In the genomic region with DNA sequence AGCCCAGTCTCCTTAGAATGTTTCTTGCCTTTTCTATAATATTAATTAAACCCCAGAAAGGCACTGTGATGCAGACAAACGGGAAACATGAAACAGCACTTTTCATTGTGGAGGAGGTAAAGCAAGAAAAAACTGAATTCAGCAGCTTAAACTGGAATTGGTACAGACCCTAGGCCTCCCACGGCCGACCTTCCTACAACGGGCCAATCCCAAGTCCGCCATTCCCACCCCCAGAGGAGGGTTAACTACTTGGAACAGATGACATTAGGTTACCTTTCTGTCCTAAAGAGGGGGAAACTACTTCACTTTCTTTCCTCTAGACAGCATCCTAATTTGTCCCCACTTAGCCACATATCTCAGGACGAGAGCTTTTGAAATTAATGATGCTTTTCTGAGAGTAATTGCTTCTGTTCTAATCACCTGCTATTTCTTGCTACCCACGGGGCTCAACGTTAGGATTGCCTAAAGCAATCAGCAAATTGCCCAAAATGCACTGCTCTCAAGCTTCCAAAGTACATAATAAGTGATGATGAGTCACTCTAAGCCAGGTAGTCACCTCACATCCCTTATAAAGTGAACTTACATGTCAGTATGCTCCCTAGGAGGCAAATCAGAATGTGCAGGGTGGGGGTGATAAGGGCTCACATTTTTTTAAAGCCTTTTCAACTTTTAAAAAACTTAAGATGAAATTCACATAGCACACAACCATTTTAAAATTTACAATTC, we compare ENCODE assay signal across 27 cellular contexts. TPM values are rescaled to one million over a fixed set of nuclear protein-coding genes. Genes with fewer than 3 reads are reported as not detected.
DNase-seq lines count a peak whose midpoint lies in the region; ATAC-seq, FAIRE-seq and TF ChIP-seq lines count a peak whose summit lies in the region.
"Had no signal": no experiment of that assay in that cellular context is flagged by ENCODE, and none has a peak within 500 bp of the region (broad histone marks: within the 10 kb centered on the region; RNA-seq: fewer than 3 reads in every experiment).

No MANE protein-coding gene starts in this region.

- H3K27ac ChIP-seq in GM23338 (ENCODE audit: low read depth) (no peak overlapping the region), K562 (ENCODE audit: extremely low read depth, low read depth, low read length) (no peak overlapping the region), HepG2 (ENCODE audit: extremely low read length, insufficient read depth, low read length) (no peak overlapping the region)
- H3K27ac ChIP-seq: brain microvascular endothelial cell, colonic mucosa, GM23248, KMS-11 had no signal

- 0% methylated on average over 8 of the region's 8 CpGs for WGBS in K562 (ENCODE audit: insufficient coverage, low coverage, missing lambda C conversion rate)
- 0% methylated on average over 8 of the region's 8 CpGs for WGBS in HepG2 (ENCODE audit: low lambda C conversion rate)

- H3K9me3 Mint-ChIP-seq in GM23338 (peaks cover 5% of the 10 kb centered on the region; the same call in 1 of the 3 replicates), progenitor cell of endocrine pancreas (ENCODE audit: low read depth) (no peaks in the 10 kb centered on the region)
- H3K9me3 Mint-ChIP-seq in activated T-helper 17 cell treated with anti-CD3 and anti-CD28 coated beads, Interleukin-2, amount 50 U/mL, for 72 hours, result peaks cover 8% of the 10 kb centered on the region
- H3K9me3 Mint-ChIP-seq: activated naive CD4-positive, alpha-beta T cell treated with anti-CD3 and anti-CD28 coated beads for 36 hours; activated T-cell treated with anti-CD3 and anti-CD28 coated beads, Interleukin-2, amount 50 U/mL, for 4 hours; neural crest cell; stimulated activated naive CD8-positive, alpha-beta T cell treated with anti-CD3 and anti-CD28 coated beads, Interleukin-15, Interleukin-2, amounts not matched to agents 100 ng/mL and 50 ng/mL, for 24 hours; T-helper 2 cell treated with Interferon-gamma antibody and Interleukin-4, amounts not matched to agents 5 μg/mL and 100 μg/mL, for 36 hours had no signal

- H3K27me3 Mint-ChIP-seq in GM23338 (ENCODE audit: insufficient read depth, low read depth, poor library complexity) (peaks cover 2% of the 10 kb centered on the region), progenitor cell of endocrine pancreas (peaks cover 3% of the 10 kb centered on the region)
- peaks cover 18% of the 10 kb centered on the region for H3K27me3 Mint-ChIP-seq in activated T-helper 17 cell treated with anti-CD3 and anti-CD28 coated beads, Interleukin-2, amount 50 U/mL, for 72 hours

- H3K27ac Mint-ChIP-seq in GM23338, result no peak overlapping the region
- H3K27ac Mint-ChIP-seq in activated T-helper 17 cell treated with anti-CD3 and anti-CD28 coated beads, Interleukin-2, amount 50 U/mL, for 72 hours, result no peak overlapping the region
- no peak overlapping the region for H3K27ac Mint-ChIP-seq in progenitor cell of endocrine pancreas
- H3K27ac Mint-ChIP-seq: activated naive CD4-positive, alpha-beta T cell treated with anti-CD3 and anti-CD28 coated beads for 36 hours; CD4-positive, alpha-beta T cell; stimulated activated naive CD8-positive, alpha-beta T cell treated with anti-CD3 and anti-CD28 coated beads, Interleukin-15, Interleukin-2, amounts not matched to agents 100 ng/mL and 50 ng/mL, for 24 hours; T-helper 2 cell treated with Interferon-gamma antibody and Interleukin-4, amounts not matched to agents 5 μg/mL and 100 μg/mL, for 36 hours had no signal

- CTCF ChIA-PET in K562 (lab: Yijun Ruan, JAX; ENCODE audit: low intra/inter-chr PET ratio), result no interaction called here
- CTCF ChIA-PET in HepG2 (lab: Yijun Ruan, JAX; ENCODE audit: low intra/inter-chr PET ratio, low total read pairs), result no interaction called here

- no peaks in the 10 kb centered on the region for H3F3A ChIP-seq in GM23338 (replicated peaks; ENCODE audit: low read depth)

- H3K4me3 Mint-ChIP-seq in GM23338 (no peak overlapping the region), progenitor cell of endocrine pancreas (ENCODE audit: low read depth) (no peak overlapping the region)
- no peak overlapping the region for H3K4me3 Mint-ChIP-seq in activated T-helper 17 cell treated with anti-CD3 and anti-CD28 coated beads, Interleukin-2, amount 50 U/mL, for 72 hours
- H3K4me3 Mint-ChIP-seq: activated naive CD4-positive, alpha-beta T cell treated with anti-CD3 and anti-CD28 coated beads for 36 hours; activated T-cell treated with anti-CD3 and anti-CD28 coated beads, Interleukin-2, amount 50 U/mL, for 4 hours; CD4-positive, alpha-beta T cell; neural crest cell; stimulated activated naive CD8-positive, alpha-beta T cell treated with anti-CD3 and anti-CD28 coated beads, Interleukin-15, Interleukin-2, amounts not matched to agents 100 ng/mL and 50 ng/mL, for 24 hours; T-helper 2 cell treated with Interferon-gamma antibody and Interleukin-4, amounts not matched to agents 5 μg/mL and 100 μg/mL, for 36 hours had no signal

- H3K4me2 ChIP-seq in GM23338 (no peak overlapping the region), K562 (ENCODE audit: insufficient read depth, low read length) (no peak overlapping the region), HepG2 (ENCODE audit: low read depth, low read length) (no peak overlapping the region)
- H3K4me2 ChIP-seq: KMS-11 had no signal

- no peaks in the 10 kb centered on the region for H3K27me3 ChIP-seq in GM23338 (ENCODE audit: insufficient read depth)
- H3K27me3 ChIP-seq in K562 (ENCODE audit: control insufficient read depth in 2 of 2, insufficient read depth in 2 of 2, low read length in 2 of 2), result peaks cover 0 to 3% of the 10 kb centered on the region in 2 experiments; a peak in 3 of 5 replicates
- no peaks in the 10 kb centered on the region; a peak in 1 of 5 replicates for H3K27me3 ChIP-seq in HepG2 (ENCODE audit: control insufficient read depth in 1 of 2, insufficient read depth in 2 of 2, low read length in 2 of 2)
- H3K27me3 ChIP-seq: brain microvascular endothelial cell, colonic mucosa had no signal

- H3K4me1 Mint-ChIP-seq in GM23338, result no peaks in the 10 kb centered on the region
- no peaks in the 10 kb centered on the region for H3K4me1 Mint-ChIP-seq in activated T-helper 17 cell treated with anti-CD3 and anti-CD28 coated beads, Interleukin-2, amount 50 U/mL, for 72 hours
- no peaks in the 10 kb centered on the region for H3K4me1 Mint-ChIP-seq in progenitor cell of endocrine pancreas (ENCODE audit: low read depth)
- H3K4me1 Mint-ChIP-seq: neural crest cell had no signal

- FAIRE-seq in K562 (lab: Jason Lieb, UNC) (no peak), HepG2 (lab: Jason Lieb, UNC) (no peak)
- FAIRE-seq: frontal cortex, kidney had no signal

- TF ChIP-seq POLR2A in K562 (conservative IDR thresholded peaks at IDR 0.05) (no peak), HepG2 (IDR thresholded peaks at IDR 0.05; ENCODE audit: insufficient read depth in 1 of 2, low read depth in 2 of 2, low read length in 2 of 2) (no peak)

- 0 out of 2 replicates have a peak, but pooled peaks cover 4% of the 10 kb centered on the region for H3K36me3 ChIP-seq in GM23338 (ENCODE audit: insufficient read depth)
- no peaks in the 10 kb centered on the region for H3K36me3 ChIP-seq in K562 (ENCODE audit: control insufficient read depth, insufficient read depth, low read length)
- H3K36me3 ChIP-seq in HepG2 (replicated peaks in 1 of 2; ENCODE audit: control insufficient read depth in 1 of 2, insufficient read depth in 2 of 2, low read length in 2 of 2), result no peaks in the 10 kb centered on the region
- H3K36me3 ChIP-seq: brain microvascular endothelial cell, colonic mucosa had no signal

- no peak for TF ChIP-seq RAD21 in K562 (CRISPR knock-in tag; conservative IDR thresholded peaks at IDR 0.05 in 1 of 2, IDR thresholded peaks at IDR 0.05 in 1 of 2)
- TF ChIP-seq RAD21 in HepG2 (CRISPR knock-in tag; IDR thresholded peaks at IDR 0.05), result no peak

- H3K79me2 ChIP-seq in GM23338 (replicated peaks; ENCODE audit: insufficient read depth) (no peaks in the 10 kb centered on the region), K562 (ENCODE audit: control insufficient read depth, insufficient read depth, low read length) (no peaks in the 10 kb centered on the region), HepG2 (ENCODE audit: insufficient read depth, low read length) (no peaks in the 10 kb centered on the region)

- POLR2A ChIA-PET in K562 (lab: Yijun Ruan, JAX) (interaction anchor here (1.4 kb wide), 1 partner anchor 10 kb away, joined by 4 read pairs; no protein-coding TSS in a partner anchor), HepG2 (lab: Yijun Ruan, JAX) (no interaction called here)

- TF ChIP-seq CTCF in GM23338 (conservative IDR thresholded peaks at IDR 0.05; ENCODE audit: low read depth in 2 of 2), result no peak
- TF ChIP-seq CTCF in K562 (IDR thresholded peaks at IDR 0.05 in 2 of 3, conservative IDR thresholded peaks at IDR 0.05 in 1 of 3; ENCODE audit: insufficient read depth in 2 of 3, low read depth in 1 of 3, low read length in 3 of 3), result no peak
- no peak for TF ChIP-seq CTCF in HepG2 (CRISPR knock-in tag; IDR thresholded peaks at IDR 0.05)
- TF ChIP-seq CTCF in progenitor cell of endocrine pancreas (IDR thresholded peaks at IDR 0.05; ENCODE audit: unreplicated experiment), result no peak

- peaks cover 10% of the 10 kb centered on the region; the same call in 1 of the 3 replicates for H3K36me3 Mint-ChIP-seq in GM23338 (ENCODE audit: low read depth)
- no peaks in the 10 kb centered on the region for H3K36me3 Mint-ChIP-seq in activated T-helper 17 cell treated with anti-CD3 and anti-CD28 coated beads, Interleukin-2, amount 50 U/mL, for 72 hours (ENCODE audit: low read depth)
- no peaks in the 10 kb centered on the region for H3K36me3 Mint-ChIP-seq in progenitor cell of endocrine pancreas (ENCODE audit: insufficient read depth)

- in situ Hi-C loops in K562 (cut with MboI) (no loop called here), HepG2 (cut with HindIII; ENCODE audit: extremely low pct_ligation_motif_present, low pct_unique_long_range_greater_than_20kb) (no loop called here)

- no peaks in the 10 kb centered on the region for H3K4me1 ChIP-seq in GM23338 (ENCODE audit: insufficient read depth)
- H3K4me1 ChIP-seq in K562 (replicated peaks in 1 of 2; ENCODE audit: control insufficient read depth in 2 of 2, insufficient read depth in 2 of 2, low read length in 2 of 2), result no peaks in the 10 kb centered on the region
- no peaks in the 10 kb centered on the region for H3K4me1 ChIP-seq in HepG2 (ENCODE audit: insufficient read depth, low read length)
- H3K4me1 ChIP-seq: colonic mucosa had no signal

- ATAC-seq in GM23338 (no peak), K562 (no peak), HepG2 (peak; percentile 34; the same call in 1 of the 3 replicates), GM19324 (IDR thresholded peaks at IDR 0.05; ENCODE audit: low FRiP score, unreplicated experiment) (no peak)
- ATAC-seq in activated T-helper 17 cell treated with anti-CD3 and anti-CD28 coated beads, Interleukin-2, amount 50 U/mL, for 72 hours (replicated peaks), result no peak
- ATAC-seq: activated T-cell treated with anti-CD3 and anti-CD28 coated beads, Interleukin-2, amount 50 U/mL, for 4 hours; esophagus mucosa; sciatic nerve had no signal

- no peaks in the 10 kb centered on the region for H3K9me3 ChIP-seq in K562 (replicated peaks; ENCODE audit: control insufficient read depth, insufficient read depth, low read depth, low read length)
- no peaks in the 10 kb centered on the region for H3K9me3 ChIP-seq in HepG2 (ENCODE audit: low read length)
- H3K9me3 ChIP-seq: colonic mucosa had no signal

- BruUV-seq in K562 (replicated peaks; lab: Mats Ljungman, UMichigan) (no TSS peak), HepG2 (replicated peaks; lab: Mats Ljungman, UMichigan) (no TSS peak)

- H3K9me2 ChIP-seq in GM23338 (ENCODE audit: insufficient read depth), result peaks cover 7% of the 10 kb centered on the region; the same call in 1 of the 2 replicates

- no peaks in the 10 kb centered on the region for H3K9me1 ChIP-seq in K562 (ENCODE audit: control insufficient read depth, insufficient read depth, low read length)

- H2AFZ ChIP-seq in GM23338, result 0 out of 2 replicates have a peak overlapping the region, but pooled peaks have one; percentile 72
- no peak overlapping the region for H2AFZ ChIP-seq in K562 (ENCODE audit: low read depth, low read length)
- no peak overlapping the region for H2AFZ ChIP-seq in HepG2 (ENCODE audit: low read length)
- H2AFZ ChIP-seq: GM23248 had no signal

- H3K9ac ChIP-seq in K562 (ENCODE audit: insufficient read depth in 1 of 2, low read depth in 2 of 2, low read length in 2 of 2) (no peak overlapping the region), HepG2 (ENCODE audit: insufficient read depth, low read depth, low read length) (no peak overlapping the region)
- H3K9ac ChIP-seq: GM23248, KMS-11 had no signal

- TF ChIP-seq EP300 in K562 (IDR thresholded peaks at IDR 0.05; ENCODE audit: low read length) (no peak), HepG2 (IDR thresholded peaks at IDR 0.05; ENCODE audit: low read depth in 2 of 2, low read length in 2 of 2) (no peak), HepG2 (CRISPR knock-in tag; IDR thresholded peaks at IDR 0.05; ENCODE audit: borderline replicate concordance) (no peak)

- no peak overlapping the region for H3K4me3 ChIP-seq in GM23338
- no peak overlapping the region for H3K4me3 ChIP-seq in K562
- H3K4me3 ChIP-seq in HepG2 (replicated peaks in 1 of 3; ENCODE audit: insufficient read depth in 1 of 3, low read depth in 2 of 3, low read length in 3 of 3), result no peak overlapping the region
- H3K4me3 ChIP-seq: colonic mucosa, GM23248, lung had no signal

- no peak for DNase-seq in GM23338 (ENCODE audit: low spot score)
- peak; percentile 94 for DNase-seq in NCI-H1105 treated with DMSO at 0.1 percent for 48 hours (lab: John Stamatoyannopoulos, UW)
- no peak for DNase-seq in K562 (ENCODE audit: extremely low read depth in 1 of 4, low spot score in 3 of 4)
- no peak for DNase-seq in HepG2 (ENCODE audit: low spot score)
- DNase-seq in progenitor cell of endocrine pancreas (ENCODE audit: low spot score, unreplicated experiment), result no peak
- DNase-seq: activated CD4-positive, alpha-beta T cell treated with anti-CD3 and anti-CD28 coated beads for 4 hours; activated naive CD4-positive, alpha-beta T cell treated with anti-CD3 and anti-CD28 coated beads for 36 hours; activated T-cell treated with anti-CD3 and anti-CD28 coated beads, Interleukin-2, amount 50 U/mL, for 4 hours; brain microvascular endothelial cell; CD4-positive, alpha-beta T cell; colonic mucosa; effector memory CD4-positive, alpha-beta T cell; GDM1; GM23248; kidney; NCI-H2029; NCI-H510A treated with DMSO at 0.1 percent for 48 hours had no signal

- H4K20me1 ChIP-seq in GM23338 (replicated peaks; ENCODE audit: insufficient read depth) (no peaks in the 10 kb centered on the region), K562 (replicated peaks; ENCODE audit: control insufficient read depth, insufficient read depth, low read length) (no peaks in the 10 kb centered on the region), HepG2 (ENCODE audit: insufficient read depth, low read length) (no peaks in the 10 kb centered on the region)

- intact Hi-C loops in K562 (cut with micrococcal nuclease), result no loop called here
- intact Hi-C loops in HepG2 (cut with micrococcal nuclease; ENCODE audit: unreplicated experiment), result no loop called here

RNA-seq across cellular contexts. Expression of gene LSM5, which starts 36.7 kb away (rescaled TPM):
- total RNA-seq in GM23338 (2014; rRNA removed; shearing (Covaris generic)), result 56.6 and 59.5 TPM in 2 replicates
- polyA plus RNA-seq in GM23338 (2016; fragmentation: Nextera tagmentation; extraction: Ambion mirVana) (469 and 513 TPM in 2 replicates), K562 (2011; rRNA removed) (79.9 and 153 TPM in 2 replicates), K562 (2014; fragmentation: Illumina TruSeq; extraction: Trizol) (202 and 243 TPM in 2 replicates), K562 (2014; fragmentation: Nextera tagmentation; extraction: Ambion mirVana) (100 to 1,000 TPM; 513 to 620 TPM), K562 (2014; rRNA removed) (165 and 186 TPM in 2 replicates), HepG2 (2011; rRNA removed) (20.9 and 30.3 TPM in 2 replicates)
- 16.0 and 52.2 TPM in 2 replicates for total RNA-seq in K562 (2011; cell fraction: chromatin; rRNA removed; ENCODE audit: low replicate concordance)
- total RNA-seq in K562 (2011; cell fraction: nucleolus; rRNA removed), result 18.8 and 22.8 TPM in 2 replicates
- total RNA-seq in K562 (2011; cell fraction: nucleoplasm; rRNA removed), result 52.5 and 85.3 TPM in 2 replicates
- total RNA-seq in K562 (2014; rRNA removed) (36.3 and 45.8 TPM in 2 replicates), K562 (2014; rRNA removed; fragmentation: Illumina TruSeq; extraction: Trizol) (232 and 260 TPM in 2 replicates), K562 (2015; rRNA removed; fragmentation: Illumina TruSeq; extraction: Trizol) (92.9 and 111 TPM in 2 replicates), K562 (2021) (124 and 142 TPM in 2 replicates), HepG2 (2016; rRNA removed; fragmentation: Illumina TruSeq; extraction: Trizol) (183 and 263 TPM in 2 replicates), progenitor cell of endocrine pancreas (76.9 and 78.1 TPM in 2 replicates)
- 7.1 and 54.4 TPM in 2 replicates for polyA plus RNA-seq in K562 (2011; cell fraction: cytosol; rRNA removed)
- polyA plus RNA-seq in K562 (2011; cell fraction: nucleus; rRNA removed), result 25.4 and 34.2 TPM in 2 replicates
- 136 and 164 TPM in 2 replicates for polyA plus RNA-seq in K562 (2012)
- 45.4 and 47.6 TPM in 2 replicates for polyA minus RNA-seq in K562 (2011; rRNA and poly(A)+ RNA removed)
- 11.6 and 15.8 TPM in 2 replicates for polyA minus RNA-seq in K562 (2011; cell fraction: cytosol; rRNA and poly(A)+ RNA removed)
- 24.8 and 33.9 TPM in 2 replicates for polyA minus RNA-seq in K562 (2011; cell fraction: nucleus; rRNA and poly(A)+ RNA removed)
- 108 and 122 TPM in 2 replicates for total RNA-seq in HepG2 (2016; cell fraction: cytosol; rRNA removed; fragmentation: Illumina TruSeq; extraction: Trizol; ENCODE audit: low read depth)
- total RNA-seq in HepG2 (2016; cell fraction: insoluble cytoplasmic fraction; rRNA removed; fragmentation: Illumina TruSeq; extraction: Trizol), result 173 and 263 TPM in 2 replicates
- total RNA-seq in HepG2 (2016; cell fraction: membrane; rRNA removed; fragmentation: Illumina TruSeq; extraction: Trizol), result 189 and 198 TPM in 2 replicates
- total RNA-seq in HepG2 (2016; cell fraction: nucleus; rRNA removed; fragmentation: Illumina TruSeq; extraction: Trizol), result 85.6 and 86.2 TPM in 2 replicates
- polyA plus RNA-seq in HepG2 (2011; cell fraction: cytosol; rRNA removed), result 22.8 and 30.7 TPM in 2 replicates
- polyA plus RNA-seq in HepG2 (2011; cell fraction: nucleus; rRNA removed), result 14.0 and 17.1 TPM in 2 replicates
- polyA plus RNA-seq in HepG2 (2012), result 59.3 and 101 TPM in 2 replicates
- 149 and 210 TPM in 2 replicates for polyA plus RNA-seq in HepG2 (2016; cell fraction: cytosol; fragmentation: Illumina TruSeq; extraction: Trizol; ENCODE audit: low read depth)
- polyA plus RNA-seq in HepG2 (2016; cell fraction: insoluble cytoplasmic fraction; fragmentation: Illumina TruSeq; extraction: Trizol; ENCODE audit: low read depth), result 310 and 333 TPM in 2 replicates
- 229 and 256 TPM in 2 replicates for polyA plus RNA-seq in HepG2 (2016; cell fraction: membrane; fragmentation: Illumina TruSeq; extraction: Trizol; ENCODE audit: low read depth)
- polyA plus RNA-seq in HepG2 (2016; cell fraction: nucleus; fragmentation: Illumina TruSeq; extraction: Trizol; ENCODE audit: insufficient read depth, low read depth), result 161 and 170 TPM in 2 replicates
- 7.2 and 7.6 TPM in 2 replicates for polyA minus RNA-seq in HepG2 (2011; rRNA and poly(A)+ RNA removed; ENCODE audit: low replicate concordance)
- polyA minus RNA-seq in HepG2 (2011; cell fraction: cytosol; rRNA and poly(A)+ RNA removed), result 3.7 and 7.6 TPM in 2 replicates
- 31.2 and 35.9 TPM in 2 replicates for polyA minus RNA-seq in HepG2 (2011; cell fraction: nucleus; rRNA and poly(A)+ RNA removed)
- total RNA-seq in activated T-helper 17 cell treated with anti-CD3 and anti-CD28 coated beads, Interleukin-2, amount 50 U/mL, for 72 hours, result 100 to 1,000 TPM in 1 of 2 donors, 10 to 100 TPM in 1; 69.0 to 111 TPM

RNA-seq across cellular contexts. Expression of gene AVL9, which starts 41.8 kb away (rescaled TPM):
- 33.8 and 35.0 TPM in 2 replicates for total RNA-seq in GM23338 (2014; rRNA removed; shearing (Covaris generic))
- polyA plus RNA-seq in GM23338 (2016; fragmentation: Nextera tagmentation; extraction: Ambion mirVana), result 13.1 and 14.3 TPM in 2 replicates
- 75.7 and 129 TPM in 2 replicates for total RNA-seq in K562 (2011; cell fraction: chromatin; rRNA removed; ENCODE audit: low replicate concordance)
- 28.3 and 31.5 TPM in 2 replicates for total RNA-seq in K562 (2011; cell fraction: nucleolus; rRNA removed)
- total RNA-seq in K562 (2011; cell fraction: nucleoplasm; rRNA removed), result 48.5 and 80.2 TPM in 2 replicates
- total RNA-seq in K562 (2014; rRNA removed), result 31.0 and 33.4 TPM in 2 replicates
- total RNA-seq in K562 (2014; rRNA removed; fragmentation: Illumina TruSeq; extraction: Trizol), result 39.7 and 53.2 TPM in 2 replicates
- total RNA-seq in K562 (2015; rRNA removed; fragmentation: Illumina TruSeq; extraction: Trizol), result 27.0 and 30.1 TPM in 2 replicates
- 51.7 and 66.2 TPM in 2 replicates for total RNA-seq in K562 (2021)
- polyA plus RNA-seq in K562 (2011; rRNA removed), result 37.0 and 39.6 TPM in 2 replicates
- 17.0 and 22.4 TPM in 2 replicates for polyA plus RNA-seq in K562 (2011; cell fraction: cytosol; rRNA removed)
- polyA plus RNA-seq in K562 (2011; cell fraction: nucleus; rRNA removed), result 37.9 and 38.1 TPM in 2 replicates
- polyA plus RNA-seq in K562 (2012), result 26.3 and 34.7 TPM in 2 replicates
- polyA plus RNA-seq in K562 (2014; fragmentation: Illumina TruSeq; extraction: Trizol), result 28.4 and 31.2 TPM in 2 replicates
- 1 to 10 TPM; 6.4 to 8.7 TPM for polyA plus RNA-seq in K562 (2014; fragmentation: Nextera tagmentation; extraction: Ambion mirVana)
- 19.2 and 19.3 TPM in 2 replicates for polyA plus RNA-seq in K562 (2014; rRNA removed)
- polyA minus RNA-seq in K562 (2011; rRNA and poly(A)+ RNA removed), result 39.1 and 60.7 TPM in 2 replicates
- polyA minus RNA-seq in K562 (2011; cell fraction: cytosol; rRNA and poly(A)+ RNA removed), result 17.6 and 29.5 TPM in 2 replicates
- 19.1 and 32.4 TPM in 2 replicates for polyA minus RNA-seq in K562 (2011; cell fraction: nucleus; rRNA and poly(A)+ RNA removed)
- total RNA-seq in HepG2 (2016; rRNA removed; fragmentation: Illumina TruSeq; extraction: Trizol), result 48.0 and 65.3 TPM in 2 replicates
- total RNA-seq in HepG2 (2016; cell fraction: cytosol; rRNA removed; fragmentation: Illumina TruSeq; extraction: Trizol; ENCODE audit: low read depth), result 8.4 and 10.1 TPM in 2 replicates
- 42.6 and 60.3 TPM in 2 replicates for total RNA-seq in HepG2 (2016; cell fraction: insoluble cytoplasmic fraction; rRNA removed; fragmentation: Illumina TruSeq; extraction: Trizol)
- total RNA-seq in HepG2 (2016; cell fraction: membrane; rRNA removed; fragmentation: Illumina TruSeq; extraction: Trizol), result 25.0 and 26.9 TPM in 2 replicates
- 34.2 and 39.9 TPM in 2 replicates for total RNA-seq in HepG2 (2016; cell fraction: nucleus; rRNA removed; fragmentation: Illumina TruSeq; extraction: Trizol)
- 28.3 and 29.9 TPM in 2 replicates for polyA plus RNA-seq in HepG2 (2011; rRNA removed)
- 11.7 and 18.3 TPM in 2 replicates for polyA plus RNA-seq in HepG2 (2011; cell fraction: cytosol; rRNA removed)
- 21.0 and 28.7 TPM in 2 replicates for polyA plus RNA-seq in HepG2 (2011; cell fraction: nucleus; rRNA removed)
- polyA plus RNA-seq in HepG2 (2012), result 23.2 and 32.9 TPM in 2 replicates
- polyA plus RNA-seq in HepG2 (2016; cell fraction: cytosol; fragmentation: Illumina TruSeq; extraction: Trizol; ENCODE audit: low read depth), result 3.4 and 5.0 TPM in 2 replicates
- polyA plus RNA-seq in HepG2 (2016; cell fraction: insoluble cytoplasmic fraction; fragmentation: Illumina TruSeq; extraction: Trizol; ENCODE audit: low read depth), result 27.6 and 28.0 TPM in 2 replicates
- 8.9 and 9.9 TPM in 2 replicates for polyA plus RNA-seq in HepG2 (2016; cell fraction: membrane; fragmentation: Illumina TruSeq; extraction: Trizol; ENCODE audit: low read depth)
- polyA plus RNA-seq in HepG2 (2016; cell fraction: nucleus; fragmentation: Illumina TruSeq; extraction: Trizol; ENCODE audit: insufficient read depth, low read depth), result 24.8 and 33.1 TPM in 2 replicates
- polyA minus RNA-seq in HepG2 (2011; rRNA and poly(A)+ RNA removed; ENCODE audit: low replicate concordance), result 21.4 and 43.4 TPM in 2 replicates
- polyA minus RNA-seq in HepG2 (2011; cell fraction: cytosol; rRNA and poly(A)+ RNA removed), result 21.0 and 29.9 TPM in 2 replicates
- polyA minus RNA-seq in HepG2 (2011; cell fraction: nucleus; rRNA and poly(A)+ RNA removed), result 38.9 and 43.9 TPM in 2 replicates
- 10 to 100 TPM; 46.1 to 48.1 TPM for total RNA-seq in activated T-helper 17 cell treated with anti-CD3 and anti-CD28 coated beads, Interleukin-2, amount 50 U/mL, for 72 hours
- total RNA-seq in progenitor cell of endocrine pancreas, result 50.2 and 50.7 TPM in 2 replicates
